In genomic region chr2:62293490-62294212, GRCh38 we compare ENCODE assay signal across 9 cellular contexts.
A peak's percentile ranks its signal among the peaks of the same experiment; 100 is the strongest.
DNase-seq lines count a peak whose midpoint lies in the region; ATAC-seq and TF ChIP-seq lines count a peak whose summit lies in the region.
"Had no signal": no experiment of that assay in that cellular context is flagged by ENCODE, and none has a peak within 500 bp of the region (broad histone marks: within the 10 kb centered on the region; RNA-seq: fewer than 3 reads in every experiment).

No MANE protein-coding gene starts in this region.

- no peaks in the 10 kb centered on the region for H3K9me3 Mint-ChIP-seq in stimulated activated effector memory CD8-positive, alpha-beta T cell treated with anti-CD3 and anti-CD28 coated beads, Interleukin-12 subunit alpha, Interleukin-12 subunit beta, amount 100 ng/mL, for 72 hours
- H3K9me3 Mint-ChIP-seq in CD8-positive, alpha-beta T cell = no peaks in the 10 kb centered on the region

- peak overlapping the region; percentile 67 for H3K27ac Mint-ChIP-seq in stimulated activated effector memory CD8-positive, alpha-beta T cell treated with anti-CD3 and anti-CD28 coated beads, Interleukin-12 subunit alpha, Interleukin-12 subunit beta, amount 100 ng/mL, for 72 hours
- no peak overlapping the region for H3K27ac Mint-ChIP-seq in CD8-positive, alpha-beta T cell

- no peaks in the 10 kb centered on the region for H3K9me3 ChIP-seq in iPS-15b (ENCODE audit: control insufficient read depth, insufficient read depth, low read length)
- no peaks in the 10 kb centered on the region for H3K9me3 ChIP-seq in CD8-positive, alpha-beta T cell (ENCODE audit: low read length)

- no peaks in the 10 kb centered on the region for H3K36me3 ChIP-seq in iPS-15b (ENCODE audit: control insufficient read depth, insufficient read depth, low read length)
- H3K36me3 ChIP-seq in CD8-positive, alpha-beta T cell (ENCODE audit: insufficient read depth, low read length) = no peaks in the 10 kb centered on the region

- no peak overlapping the region for H3K27ac ChIP-seq in CD8-positive, alpha-beta T cell (ENCODE audit: low read depth, low read length)

- H3K4me1 Mint-ChIP-seq in stimulated activated effector memory CD8-positive, alpha-beta T cell treated with anti-CD3 and anti-CD28 coated beads, Interleukin-12 subunit alpha, Interleukin-12 subunit beta, amount 100 ng/mL, for 72 hours = no peaks in the 10 kb centered on the region
- peaks cover 4% of the 10 kb centered on the region for H3K4me1 Mint-ChIP-seq in CD8-positive, alpha-beta T cell (ENCODE audit: low read depth)

- no peak for TF ChIP-seq CTCF in CD8-positive, alpha-beta T cell (IDR thresholded peaks at IDR 0.05)

- H3K27me3 Mint-ChIP-seq in CD8-positive, alpha-beta T cell (ENCODE audit: low read depth) = no peaks in the 10 kb centered on the region

- peak; percentile 88 for ATAC-seq in GM18511 (IDR thresholded peaks at IDR 0.05; ENCODE audit: unreplicated experiment)
- peak; percentile 69 for ATAC-seq in HG03442 (IDR thresholded peaks at IDR 0.05; ENCODE audit: unreplicated experiment)
- ATAC-seq in stimulated activated effector memory CD8-positive, alpha-beta T cell treated with anti-CD3 and anti-CD28 coated beads, Interleukin-12 subunit alpha, Interleukin-12 subunit beta, amount 100 ng/mL, for 72 hours = no peak
- no peak for ATAC-seq in CD8-positive, alpha-beta T cell

- peak; percentile 92 for DNase-seq in SW480 (ENCODE audit: low spot score)
- DNase-seq in stimulated activated effector memory CD8-positive, alpha-beta T cell treated with anti-CD3 and anti-CD28 coated beads, Interleukin-12 subunit alpha, Interleukin-12 subunit beta, amount 100 ng/mL, for 72 hours (ENCODE audit: low spot score in 2 of 2) = no peak
- no peak for DNase-seq in activated CD8-positive, alpha-beta memory T cell treated with anti-CD3 and anti-CD28 coated beads, Interleukin-2, amount 50 U/mL, for 48 hours
- no peak for DNase-seq in NOMO-1 treated with dmso at 0.1 percent for 144 hours (lab: John Stamatoyannopoulos, UW; ENCODE audit: unreplicated experiment)
- no peak for DNase-seq in CD8-positive, alpha-beta T cell

- no peak overlapping the region for H3K4me3 Mint-ChIP-seq in stimulated activated effector memory CD8-positive, alpha-beta T cell treated with anti-CD3 and anti-CD28 coated beads, Interleukin-12 subunit alpha, Interleukin-12 subunit beta, amount 100 ng/mL, for 72 hours
- H3K4me3 Mint-ChIP-seq in CD8-positive, alpha-beta T cell = no peak overlapping the region

- POLR2A ChIA-PET in CD8-positive, alpha-beta T cell (lab: Charles Lee) = interaction anchor here (0.6 to 1.5 kb wide), 2 partner anchors 9 to 615 kb away, joined by 3 read pairs; no protein-coding TSS in a partner anchor

- H3K9ac ChIP-seq in iPS-15b (ENCODE audit: low read depth, low read length) = peak overlapping the region; percentile 26

- CTCF ChIA-PET in CD8-positive, alpha-beta T cell (lab: Charles Lee) = no interaction called here

- no peak overlapping the region for H3K4me3 ChIP-seq in iPS-15b (ENCODE audit: low read depth, low read length)
- no peak overlapping the region for H3K4me3 ChIP-seq in CD8-positive, alpha-beta T cell (ENCODE audit: low read depth, low read length)
- H3K4me3 ChIP-seq: dorsolateral prefrontal cortex had no signal

- intact Hi-C loops in CD8-positive, alpha-beta T cell (cut with DNase I, micrococcal nuclease) = no loop called here

- H3K4me1 ChIP-seq in iPS-15b (ENCODE audit: control insufficient read depth, insufficient read depth, low read length) = peaks cover 4% of the 10 kb centered on the region
- H3K4me1 ChIP-seq in CD8-positive, alpha-beta T cell (ENCODE audit: insufficient read depth, low read length) = no peaks in the 10 kb centered on the region

- H3K36me3 Mint-ChIP-seq in stimulated activated effector memory CD8-positive, alpha-beta T cell treated with anti-CD3 and anti-CD28 coated beads, Interleukin-12 subunit alpha, Interleukin-12 subunit beta, amount 100 ng/mL, for 72 hours = no peaks in the 10 kb centered on the region
- H3K36me3 Mint-ChIP-seq in CD8-positive, alpha-beta T cell = no peaks in the 10 kb centered on the region

- H3K27me3 ChIP-seq in iPS-15b (ENCODE audit: control insufficient read depth, insufficient read depth, low read length) = no peaks in the 10 kb centered on the region
- no peaks in the 10 kb centered on the region for H3K27me3 ChIP-seq in CD8-positive, alpha-beta T cell (ENCODE audit: insufficient read depth, low read length)
- H3K27me3 ChIP-seq: dorsolateral prefrontal cortex had no signal

Comparison
In these comparisons a context has a peak if more than half of its experiments do, and no peak if none do; other contexts are left out.
1. ATAC-seq: peak in GM18511 (single experiment) and HG03442 (single experiment); none in stimulated activated effector memory CD8-positive, alpha-beta T cell treated with anti-CD3 and anti-CD28 coated beads, Interleukin-12 subunit alpha, Interleukin-12 subunit beta, amount 100 ng/mL, for 72 hours (single experiment) and CD8-positive, alpha-beta T cell (single experiment).